ENCODE assay signal across 8 cellular contexts in the genomic region with DNA sequence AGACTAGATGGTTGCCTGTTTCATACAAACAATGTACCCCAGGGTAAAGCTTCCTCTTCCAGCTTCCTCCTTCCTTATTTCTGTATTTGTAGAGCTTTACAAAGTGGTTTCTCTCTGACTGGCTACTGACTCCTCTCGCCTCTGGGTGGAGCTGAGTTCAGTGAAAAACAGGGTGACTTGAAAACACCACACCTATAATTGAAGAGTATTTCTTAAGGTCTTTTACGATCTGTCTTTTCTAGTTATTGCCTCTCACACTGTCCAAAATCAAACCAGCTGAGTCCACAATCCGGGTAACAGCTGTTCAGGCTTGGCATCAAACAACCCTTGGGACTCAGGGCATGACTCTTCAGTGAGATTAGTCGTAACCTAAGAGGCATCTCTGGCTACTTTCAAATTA.
DNase-seq lines count a peak whose midpoint lies in the region; ATAC-seq and TF ChIP-seq lines count a peak whose summit lies in the region.

No MANE protein-coding gene starts in this region.

- TF ChIP-seq CTCF in GM06990 (IDR thresholded peaks at IDR 0.05; ENCODE audit: insufficient read depth, low read length, poor library complexity, severe bottlenecking) (peak; percentile 21), vagina (IDR thresholded peaks at IDR 0.05) (no peak)

- H3K4me3 ChIP-seq in GM06990 (replicated peaks; ENCODE audit: low read depth, low read length): no peak overlapping the region
- H3K4me3 ChIP-seq in vagina: no peak overlapping the region

- intact Hi-C loops in vagina (cut with DNase I): no loop called here

- no peaks in the 10 kb centered on the region for H3K9me3 ChIP-seq in vagina

- ATAC-seq in GM21717 (IDR thresholded peaks at IDR 0.05; ENCODE audit: unreplicated experiment) (peak; percentile 69), GM21423 (IDR thresholded peaks at IDR 0.05; ENCODE audit: unreplicated experiment) (no peak)

- DNase-seq in GM06990 (ENCODE audit: extremely low read depth, insufficient read length) (peak; percentile 21), NCI-H69 (lab: John Stamatoyannopoulos, UW) (peak; percentile 75), germinal center (ENCODE audit: low spot score) (peak; percentile 18), vagina (ENCODE audit: extremely low spot score in 2 of 2) (no peak), NCI-H1930 (lab: John Stamatoyannopoulos, UW) (no peak)
- DNase-seq in activated naive CD4-positive, alpha-beta T cell treated with Interleukin-2 at 50 U/mL for 16 hours: no peak

- peak overlapping the region; percentile 31 for H3K27ac ChIP-seq in vagina

- no peaks in the 10 kb centered on the region for H3K27me3 ChIP-seq in GM06990 (replicated peaks; ENCODE audit: control insufficient read depth, insufficient read depth, low read length)
- no peaks in the 10 kb centered on the region for H3K27me3 ChIP-seq in vagina

- peaks cover 7% of the 10 kb centered on the region for H3K4me1 ChIP-seq in vagina

- no peak for TF ChIP-seq POLR2A in vagina (IDR thresholded peaks at IDR 0.05)

- H3K36me3 ChIP-seq in GM06990 (ENCODE audit: control insufficient read depth, insufficient read depth, low read length) (no peaks in the 10 kb centered on the region), vagina (no peaks in the 10 kb centered on the region)

Comparison
In these comparisons a context has a peak if more than half of its experiments do, and no peak if none do; other contexts are left out.
1. DNase-seq: peak in GM06990 (single experiment), NCI-H69 (single experiment) and germinal center (single experiment); none in vagina (0 of 2), NCI-H1930 (0 of 2) and activated naive CD4-positive, alpha-beta T cell treated with Interleukin-2 at 50 U/mL for 16 hours (single experiment).